Comparison of ENCODE assay signal across 34 cellular contexts in the genomic region with DNA sequence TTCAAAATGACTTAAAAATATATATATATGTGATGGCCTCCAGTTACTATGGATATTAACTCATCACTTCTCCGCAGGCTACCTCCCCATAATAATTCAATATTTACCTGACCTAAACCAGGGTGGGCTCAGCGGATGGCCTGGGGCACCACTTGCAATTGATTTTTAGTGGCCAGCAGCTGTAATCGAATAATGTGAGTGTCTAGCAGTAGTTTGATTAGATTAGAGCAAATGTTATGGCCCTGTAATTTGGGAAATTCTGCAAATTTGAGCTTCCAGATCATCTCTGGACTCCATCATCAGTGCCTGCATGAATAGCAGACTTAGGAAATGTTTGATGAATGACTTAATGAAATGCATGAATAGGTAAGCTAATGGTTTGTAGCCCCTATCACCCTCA. TPM values are rescaled to one million over a fixed set of nuclear protein-coding genes. Genes with fewer than 3 reads are reported as not detected.
"Had no signal": no experiment of that assay in that cellular context is flagged by ENCODE, and none has a peak within 500 bp of the region (broad histone marks: within the 10 kb centered on the region; RNA-seq: fewer than 3 reads in every experiment).

No MANE protein-coding gene starts in this region.

- H3K4me3 ChIP-seq: ascending aorta, breast epithelium had no signal

- DNase-seq: activated B cell treated with CpG ODN at 0.5 μM for 24 hours; activated CD4-positive, alpha-beta memory T cell treated with anti-CD3 and anti-CD28 coated beads for 36 hours; activated CD4-positive, alpha-beta T cell treated with anti-CD3 and anti-CD28 coated beads for 4 hours; activated CD4-positive, alpha-beta T cell treated with anti-CD3 and anti-CD28 coated beads, Interleukin-2, amount 10 ng/mL, durations not matched to agents 24 days and 14 days; activated CD4-positive, alpha-beta T cell treated with anti-CD3 and anti-CD28 coated beads, Interleukin-2, amount 50 U/mL, for 1 hour; activated CD4-positive, alpha-beta T cell treated with anti-CD3 and anti-CD28 coated beads, Interleukin-2, amount 50 U/mL, for 4 hours; activated CD4-positive, CD25-positive, alpha-beta regulatory T cell treated with anti-CD3 and anti-CD28 coated beads, Interleukin-2, amount 50 U/mL, for 72 hours; activated CD8-positive, alpha-beta memory T cell treated with anti-CD3 and anti-CD28 coated beads, Interleukin-2, amount 50 U/mL, for 4 hours; activated CD8-positive, alpha-beta T cell treated with anti-CD3 and anti-CD28 coated beads for 36 hours; activated effector memory CD4-positive, alpha-beta T cell treated with anti-CD3 and anti-CD28 coated beads, Interleukin-2, amount 50 U/mL, for 16 hours; activated gamma-delta T cell treated with Interleukin-2 at 50 U/mL for 16 hours; activated naive CD4-positive, alpha-beta T cell treated with anti-CD3 and anti-CD28 coated beads, Interleukin-2, amount 10 ng/mL, durations not matched to agents 7 days and 5 days; activated naive CD4-positive, alpha-beta T cell treated with Interleukin-2 at 50 U/mL for 16 hours; activated naive CD8-positive, alpha-beta T cell treated with anti-CD3 and anti-CD28 coated beads, Interleukin-2, amount 10 ng/mL, durations not matched to agents 7 days and 5 days; activated naive CD8-positive, alpha-beta T cell treated with anti-CD3 and anti-CD28 coated beads, Interleukin-2, amount 50 U/mL, for 24 hours; activated T-cell treated with anti-CD3 and anti-CD28 coated beads for 4 hours; activated T-cell treated with anti-CD3 and anti-CD28 coated beads, Interleukin-2, amount 50 U/mL, for 1 hour; activated T-cell treated with anti-CD3 and anti-CD28 coated beads, Interleukin-2, amount 50 U/mL, for 4 hours; activated T-cell treated with anti-CD3 and anti-CD28 coated beads, Interleukin-2, amount 50 U/mL, for 72 hours; amygdala; anterior cingulate cortex; central memory CD4-positive, alpha-beta T cell; T-helper 1 cell; T1000 had no signal

- H3K27ac ChIP-seq: ascending aorta, breast epithelium, VCaP had no signal

- H3K36me3 ChIP-seq: ascending aorta, breast epithelium had no signal

- H3K4me1 ChIP-seq: ascending aorta, breast epithelium had no signal

- H3K27me3 ChIP-seq: ascending aorta, breast epithelium had no signal

- ATAC-seq: activated CD8-positive, alpha-beta T cell treated with anti-CD3 and anti-CD28 coated beads for 36 hours; activated naive CD8-positive, alpha-beta T cell treated with anti-CD3 and anti-CD28 coated beads, Interleukin-2, amount 50 U/mL, for 24 hours; activated T-cell treated with anti-CD3 and anti-CD28 coated beads, Interleukin-2, amount 50 U/mL, for 4 hours; activated T-cell treated with anti-CD3 and anti-CD28 coated beads, Interleukin-2, amount 50 U/mL, for 72 hours; activated T-helper 17 cell treated with anti-CD3 and anti-CD28 coated beads, Interleukin-2, amount 50 U/mL, for 72 hours had no signal

- H3K9me3 ChIP-seq: ascending aorta, breast epithelium had no signal

RNA-seq across cellular contexts. Expression of a gene that starts 14.7 kb away (rescaled TPM):
- total RNA-seq: activated B cell treated with CpG ODN at 0.5 μM for 24 hours; activated CD4-positive, alpha-beta T cell treated with anti-CD3 and anti-CD28 coated beads, Interleukin-2, amount 10 ng/mL, durations not matched to agents 24 days and 14 days; activated CD8-positive, alpha-beta memory T cell treated with anti-CD3 and anti-CD28 coated beads for 36 hours; activated T-helper 1 cell treated with anti-CD3 and anti-CD28 coated beads, Interleukin-12 subunit alpha, Interleukin-12 subunit beta, Interleukin-2, Interleukin-4 antibody, amounts not matched to agents 30 ng/mL and 10 ng/mL and 1 ng/mL, durations not matched to agents 14 hours and 24 hours and 36 hours; ascending aorta had no signal

RNA-seq across cellular contexts. Expression of a gene that starts 44.0 kb away (rescaled TPM):
- total RNA-seq: activated B cell treated with CpG ODN at 0.5 μM for 24 hours; activated CD4-positive, alpha-beta memory T cell treated with anti-CD3 and anti-CD28 coated beads for 36 hours; activated CD4-positive, alpha-beta T cell treated with anti-CD3 and anti-CD28 coated beads, Interleukin-2, amount 10 ng/mL, durations not matched to agents 24 days and 14 days; activated CD8-positive, alpha-beta memory T cell treated with anti-CD3 and anti-CD28 coated beads for 36 hours; activated CD8-positive, alpha-beta T cell treated with anti-CD3 and anti-CD28 coated beads for 36 hours; activated naive CD8-positive, alpha-beta T cell treated with anti-CD3 and anti-CD28 coated beads, Interleukin-2, amount 10 ng/mL, durations not matched to agents 7 days and 5 days; activated T-cell treated with anti-CD3 and anti-CD28 coated beads, Interleukin-2, amount 50 U/mL, for 4 hours; activated T-cell treated with anti-CD3 and anti-CD28 coated beads, Interleukin-2, amount 50 U/mL, for 72 hours; activated T-helper 1 cell treated with anti-CD3 and anti-CD28 coated beads, Interleukin-12 subunit alpha, Interleukin-12 subunit beta, Interleukin-2, Interleukin-4 antibody, amounts not matched to agents 30 ng/mL and 10 ng/mL and 1 ng/mL, durations not matched to agents 14 hours and 24 hours and 36 hours; activated T-helper 17 cell treated with anti-CD3 and anti-CD28 coated beads, Interleukin-2, amount 50 U/mL, for 72 hours; ascending aorta; breast epithelium; cardiac septum; cerebellum; T-helper 2 cell treated with Interferon-gamma antibody and Interleukin-4, amounts not matched to agents 100 ng/mL and 5 ng/mL, for 36 hours had no signal
- polyA plus RNA-seq: adipose tissue had no signal
